8 cellular contexts compared by ENCODE assay signal in genomic region chr1:151534662-151535278, GRCh38. TPM values are rescaled to one million over a fixed set of nuclear protein-coding genes. Genes with fewer than 3 reads are reported as not detected.
DNase-seq lines count a peak whose midpoint lies in the region; ATAC-seq and TF ChIP-seq lines count a peak whose summit lies in the region.

No MANE protein-coding gene starts in this region.

- no peak overlapping the region for H3K4me2 ChIP-seq in KMS-11

- H2AFZ ChIP-seq in KMS-11 (ENCODE audit: low read depth), result peak overlapping the region; percentile 25

- H3K4me1 ChIP-seq in KMS-11 (ENCODE audit: low read depth, poor library complexity, severe bottlenecking) (peaks cover 22% of the 10 kb centered on the region), vagina (peaks cover 11% of the 10 kb centered on the region)

- H3K36me3 ChIP-seq in KMS-11 (ENCODE audit: insufficient read depth) (no peaks in the 10 kb centered on the region), vagina (no peaks in the 10 kb centered on the region)

- H3K27me3 ChIP-seq in KMS-11 (ENCODE audit: insufficient read depth, low read depth) (no peaks in the 10 kb centered on the region), vagina (no peaks in the 10 kb centered on the region)

- TF ChIP-seq CTCF in KMS-11 (conservative IDR thresholded peaks at IDR 0.05; ENCODE audit: low read depth, low read length) (peak; percentile 100), vagina (IDR thresholded peaks at IDR 0.05) (peak in 2 of 3 experiments; percentile 66 to 67)

- no peak overlapping the region for H3K4me3 ChIP-seq in KMS-11 (IDR thresholded peaks at IDR 0.05; ENCODE audit: insufficient read depth, low read depth, low read length)
- no peak overlapping the region for H3K4me3 ChIP-seq in vagina

- H3K9me3 ChIP-seq in vagina, result no peaks in the 10 kb centered on the region

- intact Hi-C loops in posterior cingulate gyrus (cut with DNase I), result loop anchor here (5.0 to 10.0 kb wide), 2 partner anchors 203 to 300 kb away; partner anchors contain the start of genes C2CD4D and RORC
- intact Hi-C loops in vagina (cut with DNase I), result loop anchor here (10.0 kb wide), 1 partner anchor 200 kb away; no protein-coding TSS in a partner anchor

- TF ChIP-seq POLR2A in vagina (IDR thresholded peaks at IDR 0.05), result no peak

- no peaks in the 10 kb centered on the region for H4K20me1 ChIP-seq in KMS-11 (ENCODE audit: insufficient read depth)

- peak; percentile 66 for DNase-seq in DMS53 treated with DMSO at 0.1 percent for 48 hours (lab: John Stamatoyannopoulos, UW; ENCODE audit: unreplicated experiment)
- DNase-seq in SK-MEL-5 (ENCODE audit: low read depth, low spot score), result peak; percentile 82
- peak; percentile 65 for DNase-seq in activated gamma-delta T cell treated with anti-CD3 and anti-CD28 coated beads, Interleukin-2, amount 50 U/mL, for 16 hours (ENCODE audit: low read depth)
- peak; percentile 62 for DNase-seq in germinal center (ENCODE audit: low spot score)
- peak; percentile 48 to 97 (median 82) for DNase-seq in posterior cingulate gyrus
- DNase-seq in vagina (ENCODE audit: extremely low spot score in 2 of 2), result no peak

- H3K27ac ChIP-seq in KMS-11 (no peak overlapping the region), vagina (no peak overlapping the region)

- H3K9ac ChIP-seq in KMS-11, result no peak overlapping the region

- no peak for ATAC-seq in HG03139 (IDR thresholded peaks at IDR 0.05; ENCODE audit: unreplicated experiment)

- in situ Hi-C loops in SK-MEL-5 (cut with HindIII; ENCODE audit: low pct_unique_long_range_greater_than_20kb, low sequenced_read_pairs), result no loop called here

- no peaks in the 10 kb centered on the region for H3K79me2 ChIP-seq in KMS-11 (ENCODE audit: insufficient read depth, low read depth)

RNA-seq across cellular contexts. Expression of gene TUFT1, which starts 5.3 kb away (rescaled TPM):
- total RNA-seq in SK-MEL-5 (2014; rRNA removed; shearing (Covaris generic)), result 4.2 and 7.1 TPM in 2 replicates
- 6.1 and 6.6 TPM in 2 replicates for polyA plus RNA-seq in SK-MEL-5 (2015; cell fraction: cytosol; rRNA removed)
- 8.0 and 8.8 TPM in 2 replicates for polyA plus RNA-seq in SK-MEL-5 (2015; cell fraction: nucleus; rRNA removed)
- total RNA-seq in vagina, result 16.0 TPM

RNA-seq across cellular contexts. Expression of gene CGN, which starts 23.6 kb away (rescaled TPM):
- total RNA-seq in SK-MEL-5 (2014; rRNA removed; shearing (Covaris generic)), result 1.9 and 2.7 TPM in 2 replicates
- 2.7 and 4.6 TPM in 2 replicates for polyA plus RNA-seq in SK-MEL-5 (2015; cell fraction: cytosol; rRNA removed)
- 7.7 and 21.2 TPM in 2 replicates for polyA plus RNA-seq in SK-MEL-5 (2015; cell fraction: nucleus; rRNA removed)
- 13.0 TPM for total RNA-seq in vagina

Comparison
In these comparisons a context has a peak if more than half of its experiments do, and no peak if none do; other contexts are left out.
1. DNase-seq: peak in DMS53 treated with DMSO at 0.1 percent for 48 hours (single experiment), SK-MEL-5 (single experiment), activated gamma-delta T cell treated with anti-CD3 and anti-CD28 coated beads, Interleukin-2, amount 50 U/mL, for 16 hours (single experiment), germinal center (single experiment) and posterior cingulate gyrus (10 of 10); none in vagina (0 of 2).